Comparison of ENCODE assay signal across 8 cellular contexts in the genomic region with DNA sequence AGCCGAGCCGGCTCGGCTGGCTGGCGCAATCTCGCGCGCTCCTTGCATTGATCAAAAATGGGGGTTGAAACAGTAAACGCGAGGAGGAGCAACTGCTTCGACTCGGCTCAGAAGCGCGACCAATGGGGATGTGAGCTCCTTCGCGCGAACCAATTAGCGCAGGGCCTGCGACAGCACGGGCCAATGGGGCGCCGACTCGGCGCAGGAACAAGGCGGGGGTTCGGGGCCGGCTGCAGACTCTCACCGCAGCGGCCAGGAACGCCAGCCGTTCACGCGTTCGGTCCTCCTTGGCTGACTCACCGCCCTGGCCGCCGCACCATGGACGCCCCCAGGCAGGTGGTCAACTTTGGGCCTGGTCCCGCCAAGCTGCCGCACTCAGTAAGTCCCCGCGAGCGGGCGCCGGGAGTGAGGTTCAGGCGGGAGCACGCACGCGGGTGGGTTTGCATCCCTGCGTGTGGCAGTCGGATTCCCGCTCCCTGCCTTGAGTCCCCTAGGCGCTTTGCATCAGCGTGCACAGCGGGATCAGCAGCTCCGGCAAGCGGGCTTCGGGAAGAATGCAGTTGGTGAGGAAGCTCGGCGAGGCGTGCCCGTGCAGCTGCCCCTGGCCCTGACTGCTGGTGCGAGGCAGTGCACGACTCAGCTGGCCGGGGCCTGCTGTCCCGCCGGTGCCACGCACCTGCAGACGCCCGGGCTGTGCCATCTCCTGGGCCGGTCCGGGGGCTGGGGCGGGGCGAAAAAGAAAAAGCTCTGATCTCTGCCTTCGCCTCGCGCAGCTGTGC. TPM values are rescaled to one million over a fixed set of nuclear protein-coding genes. Genes with fewer than 3 reads are reported as not detected.
DNase-seq lines count a peak whose midpoint lies in the region; ATAC-seq and TF ChIP-seq lines count a peak whose summit lies in the region.

A gene (plus strand): TSS at position 233 of the 779 bp plus-strand sequence. CDS start 86 bp downstream, at position 319.

- no peaks in the 10 kb centered on the region for H3K9me3 Mint-ChIP-seq in WTC11

- intact Hi-C loops in spleen (cut with DNase I; ENCODE audit: low total_unique reads), result no loop called here

- TF ChIP-seq CTCF in AG04449 (IDR thresholded peaks at IDR 0.05; ENCODE audit: insufficient read depth, low read length, missing control alignments) (no peak), WTC11 (IDR thresholded peaks at IDR 0.05) (no peak), cardiac fibroblast (IDR thresholded peaks at IDR 0.05; ENCODE audit: low read depth, low read length) (no peak), spleen (IDR thresholded peaks at IDR 0.05 in 8 of 11, conservative IDR thresholded peaks at IDR 0.05 in 3 of 11) (peak in 5 of 11 experiments; percentile 16 to 46 (median 30))

- DNase-seq in AG04449 (ENCODE audit: low read depth, low spot score), result peak; percentile 88
- DNase-seq in NCI-H226, result peak; percentile 97
- peak; percentile 96 for DNase-seq in WTC11 (ENCODE audit: low spot score)
- peak; percentile 95 to 97 for DNase-seq in cardiac fibroblast (ENCODE audit: low read depth in 2 of 2)
- DNase-seq in inferior parietal cortex (ENCODE audit: extremely low spot score), result peak; percentile 92
- peak; percentile 93 for DNase-seq in spleen

- H3K4me1 Mint-ChIP-seq in WTC11, result peaks cover 31% of the 10 kb centered on the region

- ATAC-seq in HG03175 (IDR thresholded peaks at IDR 0.05; ENCODE audit: unreplicated experiment) (peak; percentile 98), WTC11 (peak; percentile 96)

- peak within 1 kb of the TSS; percentile 91 for H3K4me3 Mint-ChIP-seq in WTC11

- H3K4me1 ChIP-seq in spleen, result peaks cover 4 to 33% (median 27%) of the 10 kb centered on the region in 6 donors

- peak; percentile 70 for TF ChIP-seq POLR2A in GM18951 (IDR thresholded peaks at IDR 0.05; ENCODE audit: extremely low read depth, insufficient read depth, insufficient read length)
- no peak for TF ChIP-seq POLR2A in spleen (IDR thresholded peaks at IDR 0.05)

- peaks cover 26% of the 10 kb centered on the region for H3K36me3 Mint-ChIP-seq in WTC11

- H3K27me3 Mint-ChIP-seq in WTC11 (ENCODE audit: low read depth), result no peaks in the 10 kb centered on the region

- H3K27ac ChIP-seq in spleen, result peak within 1 kb of the TSS in 7 of 8 donors; percentile 32 to 73 (median 63)

- in situ Hi-C loops in GM18951 (cut with MboI; ENCODE audit: low sequenced_read_pairs, unreplicated experiment), result no loop called here

- H3K36me3 ChIP-seq in spleen, result peaks cover 0 to 12% (median 0%) of the 10 kb centered on the region in 6 donors

- H3K27ac Mint-ChIP-seq in WTC11, result peak within 1 kb of the TSS; percentile 97

- H3K27me3 ChIP-seq in spleen (replicated peaks in 1 of 7), result peaks cover 0 to 54% (median 26%) of the 10 kb centered on the region in 7 donors

- peak within 1 kb of the TSS; percentile 99 for H3K4me3 ChIP-seq in AG04449 (ENCODE audit: low read depth, low read length)
- peak within 1 kb of the TSS; percentile 81 to 97 for H3K4me3 ChIP-seq in cardiac fibroblast (replicated peaks in 1 of 2; ENCODE audit: low read depth in 2 of 2, low read length in 2 of 2)
- peak within 1 kb of the TSS; percentile 67 to 96 (median 72) for H3K4me3 ChIP-seq in spleen

- 0 to 2% (median 1%) methylated on average over 15 to 76 of the region's 76 CpGs for WGBS in spleen, 5 donors

- CTCF ChIA-PET in AG04449 (lab: Yijun Ruan, JAX), result interaction anchor here (0.9 to 2.2 kb wide), 6 partner anchors 13 to 38 kb away, joined by 3 to 6 read pairs (median 4); no protein-coding TSS in a partner anchor
- CTCF ChIA-PET in WTC11 (lab: Charles Lee), result interaction anchor here (0.8 to 1.6 kb wide), 8 partner anchors 11 to 320 kb away, joined by 3 to 7 read pairs (median 4); a partner anchor contains a TSS

- POLR2A ChIA-PET in AG04449 (lab: Yijun Ruan, JAX) (interaction anchor here (0.6 to 3.5 kb wide), 10 partner anchors 8 to 807 kb away, joined by 3 to 13 read pairs (median 6); no protein-coding TSS in a partner anchor), WTC11 (lab: Charles Lee) (interaction anchor here (0.6 to 2.1 kb wide), 23 partner anchors 8 to 1274 kb away, joined by 3 to 24 read pairs (median 4); a partner anchor contains a TSS)

- no peaks in the 10 kb centered on the region for H3K9me3 ChIP-seq in spleen

TF ChIP-seq in WTC11, 78 proteins besides CTCF, POLR2A, EP300 and RAD21 (continues in another document):
- peak; percentile 82; the same call in 1 of the 2 replicates for TF ChIP-seq ATF1 (CRISPR knock-in tag; IDR thresholded peaks at IDR 0.05)
- TF ChIP-seq, protein P1, sequence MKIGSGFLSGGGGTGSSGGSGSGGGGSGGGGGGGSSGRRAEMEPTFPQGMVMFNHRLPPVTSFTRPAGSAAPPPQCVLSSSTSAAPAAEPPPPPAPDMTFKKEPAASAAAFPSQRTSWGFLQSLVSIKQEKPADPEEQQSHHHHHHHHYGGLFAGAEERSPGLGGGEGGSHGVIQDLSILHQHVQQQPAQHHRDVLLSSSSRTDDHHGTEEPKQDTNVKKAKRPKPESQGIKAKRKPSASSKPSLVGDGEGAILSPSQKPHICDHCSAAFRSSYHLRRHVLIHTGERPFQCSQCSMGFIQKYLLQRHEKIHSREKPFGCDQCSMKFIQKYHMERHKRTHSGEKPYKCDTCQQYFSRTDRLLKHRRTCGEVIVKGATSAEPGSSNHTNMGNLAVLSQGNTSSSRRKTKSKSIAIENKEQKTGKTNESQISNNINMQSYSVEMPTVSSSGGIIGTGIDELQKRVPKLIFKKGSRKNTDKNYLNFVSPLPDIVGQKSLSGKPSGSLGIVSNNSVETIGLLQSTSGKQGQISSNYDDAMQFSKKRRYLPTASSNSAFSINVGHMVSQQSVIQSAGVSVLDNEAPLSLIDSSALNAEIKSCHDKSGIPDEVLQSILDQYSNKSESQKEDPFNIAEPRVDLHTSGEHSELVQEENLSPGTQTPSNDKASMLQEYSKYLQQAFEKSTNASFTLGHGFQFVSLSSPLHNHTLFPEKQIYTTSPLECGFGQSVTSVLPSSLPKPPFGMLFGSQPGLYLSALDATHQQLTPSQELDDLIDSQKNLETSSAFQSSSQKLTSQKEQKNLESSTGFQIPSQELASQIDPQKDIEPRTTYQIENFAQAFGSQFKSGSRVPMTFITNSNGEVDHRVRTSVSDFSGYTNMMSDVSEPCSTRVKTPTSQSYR (CRISPR knock-in tag; IDR thresholded peaks at IDR 0.05), result peak; percentile 61; the same call in 1 of the 2 replicates
- TF ChIP-seq, protein P2, sequence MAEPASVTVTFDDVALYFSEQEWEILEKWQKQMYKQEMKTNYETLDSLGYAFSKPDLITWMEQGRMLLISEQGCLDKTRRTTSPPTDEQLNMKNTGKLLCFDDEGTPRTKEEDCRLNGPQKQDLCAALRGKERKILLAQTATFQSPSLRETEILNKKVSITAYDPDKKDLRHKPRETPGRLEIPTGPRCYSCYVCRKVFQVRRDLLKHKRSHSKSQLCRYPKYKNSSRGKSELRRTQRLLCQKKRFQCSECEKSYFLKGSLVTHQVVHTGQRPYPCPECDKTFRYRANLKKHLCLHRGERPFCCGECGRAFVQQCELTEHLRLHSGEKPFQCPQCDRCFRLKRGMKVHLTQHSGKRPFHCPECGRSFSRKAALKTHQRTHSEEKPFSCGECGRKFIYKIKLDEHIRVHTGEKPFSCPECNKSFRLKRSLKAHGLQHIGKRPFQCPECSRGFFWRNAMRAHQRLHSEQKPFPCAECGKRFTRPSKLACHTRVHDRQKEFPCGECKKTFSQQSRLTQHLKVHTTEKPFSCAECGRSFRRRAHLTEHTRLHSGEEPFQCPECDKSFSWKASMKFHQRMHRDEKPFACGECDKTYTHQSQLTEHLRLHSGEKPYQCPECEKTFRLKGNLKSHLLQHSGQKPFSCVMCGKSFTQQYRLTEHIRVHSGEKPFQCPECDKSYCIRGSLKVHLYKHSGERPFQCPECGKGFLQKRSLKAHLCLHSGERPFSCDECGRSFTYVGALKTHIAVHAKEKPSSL (CRISPR knock-in tag; conservative IDR thresholded peaks at IDR 0.05), result no peak
- no peak for TF ChIP-seq RELA (CRISPR knock-in tag; IDR thresholded peaks at IDR 0.05; ENCODE audit: borderline replicate concordance)
- TF ChIP-seq HMGA2 (CRISPR knock-in tag; IDR thresholded peaks at IDR 0.05), result no peak
- TF ChIP-seq, protein P3, sequence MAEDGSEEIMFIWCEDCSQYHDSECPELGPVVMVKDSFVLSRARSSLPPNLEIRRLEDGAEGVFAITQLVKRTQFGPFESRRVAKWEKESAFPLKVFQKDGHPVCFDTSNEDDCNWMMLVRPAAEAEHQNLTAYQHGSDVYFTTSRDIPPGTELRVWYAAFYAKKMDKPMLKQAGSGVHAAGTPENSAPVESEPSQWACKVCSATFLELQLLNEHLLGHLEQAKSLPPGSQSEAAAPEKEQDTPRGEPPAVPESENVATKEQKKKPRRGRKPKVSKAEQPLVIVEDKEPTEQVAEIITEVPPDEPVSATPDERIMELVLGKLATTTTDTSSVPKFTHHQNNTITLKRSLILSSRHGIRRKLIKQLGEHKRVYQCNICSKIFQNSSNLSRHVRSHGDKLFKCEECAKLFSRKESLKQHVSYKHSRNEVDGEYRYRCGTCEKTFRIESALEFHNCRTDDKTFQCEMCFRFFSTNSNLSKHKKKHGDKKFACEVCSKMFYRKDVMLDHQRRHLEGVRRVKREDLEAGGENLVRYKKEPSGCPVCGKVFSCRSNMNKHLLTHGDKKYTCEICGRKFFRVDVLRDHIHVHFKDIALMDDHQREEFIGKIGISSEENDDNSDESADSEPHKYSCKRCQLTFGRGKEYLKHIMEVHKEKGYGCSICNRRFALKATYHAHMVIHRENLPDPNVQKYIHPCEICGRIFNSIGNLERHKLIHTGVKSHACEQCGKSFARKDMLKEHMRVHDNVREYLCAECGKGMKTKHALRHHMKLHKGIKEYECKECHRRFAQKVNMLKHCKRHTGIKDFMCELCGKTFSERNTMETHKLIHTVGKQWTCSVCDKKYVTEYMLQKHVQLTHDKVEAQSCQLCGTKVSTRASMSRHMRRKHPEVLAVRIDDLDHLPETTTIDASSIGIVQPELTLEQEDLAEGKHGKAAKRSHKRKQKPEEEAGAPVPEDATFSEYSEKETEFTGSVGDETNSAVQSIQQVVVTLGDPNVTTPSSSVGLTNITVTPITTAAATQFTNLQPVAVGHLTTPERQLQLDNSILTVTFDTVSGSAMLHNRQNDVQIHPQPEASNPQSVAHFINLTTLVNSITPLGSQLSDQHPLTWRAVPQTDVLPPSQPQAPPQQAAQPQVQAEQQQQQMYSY (CRISPR knock-in tag; IDR thresholded peaks at IDR 0.05), result peak; percentile 36
- no peak for TF ChIP-seq SOX15 (CRISPR knock-in tag; IDR thresholded peaks at IDR 0.05)
- TF ChIP-seq GRHL2 (CRISPR knock-in tag; IDR thresholded peaks at IDR 0.05; ENCODE audit: insufficient replicate concordance, severe bottlenecking), result no peak
- TF ChIP-seq GTF2I (CRISPR knock-in tag; conservative IDR thresholded peaks at IDR 0.05), result no peak
- TF ChIP-seq ZNF671 (CRISPR knock-in tag; IDR thresholded peaks at IDR 0.05), result no peak
- peak; percentile 95 for TF ChIP-seq ZNF232 (CRISPR knock-in tag; IDR thresholded peaks at IDR 0.05)
- TF ChIP-seq ZNF138 (CRISPR knock-in tag; conservative IDR thresholded peaks at IDR 0.05), result peak; percentile 53; the same call in 1 of the 2 replicates

RNA-seq across cellular contexts. Expression of the gene that starts here (rescaled TPM):
- total RNA-seq in WTC11 (2021), result 169 to 240 TPM (median 173 TPM) in 3 replicates
- total RNA-seq in spleen, result 10 to 100 TPM in 1 of 7 donors, 1 to 10 TPM in 6; 4.2 to 14.0 (median 6.8) TPM
- 1 to 10 TPM; 2.7 to 8.6 (median 6.3) TPM for polyA plus RNA-seq in spleen

Comparison
In these comparisons a context has a peak if more than half of its experiments do, and no peak if none do; other contexts are left out.
1. Peak in every context shown above with its lines: DNase-seq, ATAC-seq, H3K4me3 ChIP-seq and H3K27ac ChIP-seq.
2. RNA of the gene that starts here (total RNA-seq): 169 to 240 TPM in WTC11; 4.2 to 14.0 TPM in spleen; every median in the first group is over 10 times any median in the second.